Comparison of ENCODE assay signal across 8 cellular contexts in genomic region chr14:33949051-33950037, GRCh38. TPM values are rescaled to one million over a fixed set of nuclear protein-coding genes. Genes with fewer than 3 reads are reported as not detected.
A peak's percentile ranks its signal among the peaks of the same experiment; 100 is the strongest.
DNase-seq lines count a peak whose midpoint lies in the region; TF ChIP-seq lines count a peak whose summit lies in the region.

No MANE protein-coding gene starts in this region.

- peaks cover 12 to 33% of the 10 kb centered on the region in 2 donors for H3K27me3 Mint-ChIP-seq in CD8-positive, alpha-beta memory T cell
- H3K27me3 Mint-ChIP-seq in nephron (ENCODE audit: low read depth) = peaks cover 19% of the 10 kb centered on the region

- no peaks in the 10 kb centered on the region for H3K4me1 ChIP-seq in CD8-positive, alpha-beta memory T cell (ENCODE audit: insufficient read depth, low read length)
- peaks cover 38% of the 10 kb centered on the region for H3K4me1 ChIP-seq in HUES64 (ENCODE audit: insufficient read depth, low read length)

- peak overlapping the region; percentile 53 for H3K27ac ChIP-seq in CD8-positive, alpha-beta memory T cell (ENCODE audit: low read depth, low read length)
- H3K27ac ChIP-seq in HUES64 (ENCODE audit: low read depth, low read length) = no peak overlapping the region
- peak overlapping the region in 42 of 59 donors; percentile 17 to 91 (median 81) for H3K27ac ChIP-seq in dorsolateral prefrontal cortex

- no peaks in the 10 kb centered on the region for H3K9me3 ChIP-seq in CD8-positive, alpha-beta memory T cell (ENCODE audit: low read length)
- no peaks in the 10 kb centered on the region for H3K9me3 ChIP-seq in HUES64 (ENCODE audit: insufficient read depth, low read depth, low read length)

- TF ChIP-seq CTCF in dorsolateral prefrontal cortex (IDR thresholded peaks at IDR 0.05 in 54 of 56, conservative IDR thresholded peaks at IDR 0.05 in 2 of 56; ENCODE audit: low read depth in 1 of 56, partially characterized antibody in 56 of 56) = no peak
- TF ChIP-seq CTCF in nephron (IDR thresholded peaks at IDR 0.05; ENCODE audit: unreplicated experiment in 3 of 3) = no peak

- peak overlapping the region; percentile 73 for H3K9ac ChIP-seq in HUES64 (ENCODE audit: low read depth, low read length)

- peak overlapping the region; percentile 49 to 82 (median 69) for H3K4me3 Mint-ChIP-seq in CD8-positive, alpha-beta memory T cell
- H3K4me3 Mint-ChIP-seq in nephron = peak overlapping the region; percentile 86 to 94 (median 90)

- CTCF ChIA-PET in CD8-positive, alpha-beta memory T cell (lab: Charles Lee) = no interaction called here

- peak overlapping the region; percentile 39 for H3K4me3 ChIP-seq in CD8-positive, alpha-beta memory T cell (ENCODE audit: low read length)
- H3K4me3 ChIP-seq in HUES64 (ENCODE audit: low read length) = peak overlapping the region; percentile 78
- H3K4me3 ChIP-seq in dorsolateral prefrontal cortex = peak overlapping the region; percentile 54 to 98 (median 76)

- intact Hi-C loops in dorsolateral prefrontal cortex (cut with DNase I) = loop anchor here (1.0 to 10.0 kb wide), 4 partner anchors 100 to 148 kb away; no protein-coding TSS in a partner anchor

- H3K9me3 Mint-ChIP-seq in CD8-positive, alpha-beta memory T cell = peaks cover 0 to 4% (median 0%) of the 10 kb centered on the region in 5 donors
- no peaks in the 10 kb centered on the region for H3K9me3 Mint-ChIP-seq in nephron

- 50% methylated on average over 15 of the region's 15 CpGs for WGBS in HUES64

- no peaks in the 10 kb centered on the region for H3K27me3 ChIP-seq in CD8-positive, alpha-beta memory T cell (ENCODE audit: insufficient read depth, low read length, poor library complexity, severe bottlenecking)
- H3K27me3 ChIP-seq in HUES64 (ENCODE audit: insufficient read depth, low read length) = peaks cover 15% of the 10 kb centered on the region
- H3K27me3 ChIP-seq in dorsolateral prefrontal cortex = peaks cover 0 to 45% (median 11%) of the 10 kb centered on the region in 45 donors

- DNase-seq in CD8-positive, alpha-beta memory T cell = no peak
- no peak for DNase-seq in dorsolateral prefrontal cortex
- no peak for DNase-seq in activated gamma-delta T cell treated with Interleukin-2 at 50 U/mL for 16 hours
- DNase-seq in NCI-H510A (lab: John Stamatoyannopoulos, UW) = no peak
- no peak for DNase-seq in OCI-M2 (lab: John Stamatoyannopoulos, UW; ENCODE audit: unreplicated experiment)
- DNase-seq in stimulated activated CD4-positive, alpha-beta T cell treated with anti-CD3 and anti-CD28 coated beads, Interleukin-12 subunit alpha, Interleukin-12 subunit beta, amount 100 ng/mL, for 4 hours = no peak

- peaks cover 0 to 1% (median 0%) of the 10 kb centered on the region in 3 donors for H3K36me3 Mint-ChIP-seq in CD8-positive, alpha-beta memory T cell
- no peaks in the 10 kb centered on the region for H3K36me3 Mint-ChIP-seq in nephron (ENCODE audit: low read depth)

- H3K36me3 ChIP-seq in CD8-positive, alpha-beta memory T cell (ENCODE audit: insufficient read depth, low read length) = no peaks in the 10 kb centered on the region
- peaks cover 8% of the 10 kb centered on the region; the same call in 1 of the 2 replicates for H3K36me3 ChIP-seq in HUES64 (ENCODE audit: insufficient read depth, low read length)

- H3K4me1 Mint-ChIP-seq in CD8-positive, alpha-beta memory T cell = peaks cover 13 to 18% (median 14%) of the 10 kb centered on the region in 3 donors
- peaks cover 56% of the 10 kb centered on the region for H3K4me1 Mint-ChIP-seq in nephron

- no peak overlapping the region for H3K27ac Mint-ChIP-seq in CD8-positive, alpha-beta memory T cell
- H3K27ac Mint-ChIP-seq in nephron = peak overlapping the region; percentile 9 to 62 (median 21)

- POLR2A ChIA-PET in CD8-positive, alpha-beta memory T cell (lab: Charles Lee) = no interaction called here

RNA-seq across cellular contexts. Expression of gene EGLN3, which starts 1.5 kb away (rescaled TPM):
- total RNA-seq in CD8-positive, alpha-beta memory T cell = 1 to 10 TPM; 1.6 to 2.1 TPM
- polyA plus RNA-seq in CD8-positive, alpha-beta memory T cell = 2.5 TPM
- polyA plus RNA-seq in HUES64 (2013, experiment 1 of 2) = 19.5 TPM
- polyA plus RNA-seq in HUES64 (2013, experiment 2 of 2) = 18.1 TPM
- 10 to 100 TPM; 20.5 to 69.6 (median 37.7) TPM for total RNA-seq in dorsolateral prefrontal cortex

Comparison
In these comparisons a context has a peak if more than half of its experiments do, and no peak if none do; other contexts are left out.
1. H3K27ac Mint-ChIP-seq: peak in nephron (3 of 3); none in CD8-positive, alpha-beta memory T cell (0 of 8).
2. RNA of gene EGLN3, which starts 1.5 kb away (total RNA-seq): 20.5 to 69.6 TPM in dorsolateral prefrontal cortex; 1.6 to 2.1 TPM in CD8-positive, alpha-beta memory T cell; every median in the first group is over 4 times any median in the second.
3. Peak in every context shown above with its lines, with median percentiles within 50 percentile points of each other: H3K4me3 ChIP-seq.